Comparison of ENCODE assay signal across 17 cellular contexts in genomic region chr17:72158895-72159885, GRCh38. TPM values are rescaled to one million over a fixed set of nuclear protein-coding genes. Genes with fewer than 3 reads are reported as not detected.
DNase-seq lines count a peak whose midpoint lies in the region; ATAC-seq and TF ChIP-seq lines count a peak whose summit lies in the region.
"Had no signal": no experiment of that assay in that cellular context is flagged by ENCODE, and none has a peak within 500 bp of the region (broad histone marks: within the 10 kb centered on the region; RNA-seq: fewer than 3 reads in every experiment).

No MANE protein-coding gene starts in this region.

- no peak overlapping the region for H3K4me3 ChIP-seq in upper lobe of left lung
- H3K4me3 ChIP-seq: Peyer's patch had no signal

- intact Hi-C loops in left ventricle myocardium superior (cut with micrococcal nuclease): no loop called here
- intact Hi-C loops in left cardiac atrium (cut with DNase I): no loop called here
- intact Hi-C loops in posterior cingulate gyrus (cut with DNase I): no loop called here

- H3K27ac ChIP-seq in foreskin keratinocyte: no peak overlapping the region
- H3K27ac ChIP-seq in upper lobe of left lung: no peak overlapping the region
- H3K27ac ChIP-seq: HL-60, Peyer's patch had no signal

- H3K36me3 ChIP-seq in upper lobe of left lung: no peaks in the 10 kb centered on the region
- H3K36me3 ChIP-seq: Peyer's patch had no signal

- H3K27me3 ChIP-seq in foreskin keratinocyte (peaks cover 34% of the 10 kb centered on the region), upper lobe of left lung (no peaks in the 10 kb centered on the region)
- H3K27me3 ChIP-seq: Peyer's patch had no signal

- ATAC-seq in left ventricle myocardium superior (peak; percentile 37), left cardiac atrium (no peak), foreskin keratinocyte (peak; percentile 32), upper lobe of left lung (ENCODE audit: low FRiP score in 2 of 2) (peak; percentile 21 to 70)
- ATAC-seq: activated CD8-positive, alpha-beta T cell treated with anti-CD3 and anti-CD28 coated beads for 36 hours; effector memory CD8-positive, alpha-beta T cell; naive thymus-derived CD4-positive, alpha-beta T cell had no signal

- TF ChIP-seq EP300 in upper lobe of left lung (IDR thresholded peaks at IDR 0.05): no peak

- H3K4me1 ChIP-seq in foreskin keratinocyte (no peaks in the 10 kb centered on the region), upper lobe of left lung (no peaks in the 10 kb centered on the region)
- H3K4me1 ChIP-seq: Peyer's patch had no signal

- in situ Hi-C loops in ACHN (cut with HindIII; ENCODE audit: low pct_ligation_motif_present, low pct_unique_long_range_greater_than_20kb, low sequenced_read_pairs): no loop called here

- TF ChIP-seq POLR2A in upper lobe of left lung (IDR thresholded peaks at IDR 0.05): no peak

- no peaks in the 10 kb centered on the region for H3K9me3 ChIP-seq in upper lobe of left lung
- H3K9me3 ChIP-seq: Peyer's patch had no signal

- no peak for TF ChIP-seq CTCF in foreskin keratinocyte (conservative IDR thresholded peaks at IDR 0.05)
- no peak for TF ChIP-seq CTCF in upper lobe of left lung (IDR thresholded peaks at IDR 0.05)

- DNase-seq in left ventricle myocardium superior: no peak
- no peak for DNase-seq in left cardiac atrium
- DNase-seq in NCI-H524 (lab: John Stamatoyannopoulos, UW): peak; percentile 97 to 98
- peak in 1 of 2 donors; percentile 27 for DNase-seq in foreskin keratinocyte
- DNase-seq in upper lobe of left lung: no peak
- no peak for DNase-seq in DMS79 (lab: John Stamatoyannopoulos, UW)
- DNase-seq in posterior cingulate gyrus: no peak
- no peak for DNase-seq in ACHN
- DNase-seq: activated CD8-positive, alpha-beta T cell treated with anti-CD3 and anti-CD28 coated beads for 36 hours; effector memory CD8-positive, alpha-beta T cell; KBM-7; naive thymus-derived CD4-positive, alpha-beta T cell; NCI-H510A; Peyer's patch; SW 1271 had no signal

- 54 to 55% methylated on average over 15 of the region's 15 CpGs for WGBS in upper lobe of left lung, 2 donors

RNA-seq across cellular contexts. Expression of gene SOX9, which starts 38.4 kb away (rescaled TPM):
- total RNA-seq in left ventricle myocardium superior (7.3 TPM), left cardiac atrium (10 to 100 TPM; 12.4 to 16.3 TPM), foreskin keratinocyte (50.5 and 66.3 TPM in 2 replicates), upper lobe of left lung (10 to 100 TPM in 1 of 6 donors, 1 to 10 TPM in 5; 3.3 to 10.7 (median 4.3) TPM)
- 24.9 and 29.1 TPM in 2 replicates for polyA plus RNA-seq in foreskin keratinocyte
- total RNA-seq: activated CD8-positive, alpha-beta T cell treated with anti-CD3 and anti-CD28 coated beads for 36 hours; activated T-helper 1 cell treated with anti-CD3 and anti-CD28 coated beads, Interleukin-12 subunit alpha, Interleukin-12 subunit beta, Interleukin-2, Interleukin-4 antibody, amounts not matched to agents 30 ng/mL and 10 ng/mL and 1 ng/mL, durations not matched to agents 14 hours and 24 hours and 36 hours; naive thymus-derived CD4-positive, alpha-beta T cell had no signal
- polyA plus RNA-seq: naive thymus-derived CD4-positive, alpha-beta T cell had no signal

Comparison
In these comparisons a context has a peak if more than half of its experiments do, and no peak if none do; other contexts are left out.
1. ATAC-seq: peak in left ventricle myocardium superior (single experiment), foreskin keratinocyte (single experiment) and upper lobe of left lung (2 of 2); none in left cardiac atrium (0 of 2).
2. DNase-seq: peak in NCI-H524 (2 of 2); none in left ventricle myocardium superior (single experiment), left cardiac atrium (single experiment), upper lobe of left lung (0 of 2), DMS79 (single experiment), posterior cingulate gyrus (0 of 10) and ACHN (single experiment).